Comparison of ENCODE assay signal across 7 cellular contexts in the genomic region with DNA sequence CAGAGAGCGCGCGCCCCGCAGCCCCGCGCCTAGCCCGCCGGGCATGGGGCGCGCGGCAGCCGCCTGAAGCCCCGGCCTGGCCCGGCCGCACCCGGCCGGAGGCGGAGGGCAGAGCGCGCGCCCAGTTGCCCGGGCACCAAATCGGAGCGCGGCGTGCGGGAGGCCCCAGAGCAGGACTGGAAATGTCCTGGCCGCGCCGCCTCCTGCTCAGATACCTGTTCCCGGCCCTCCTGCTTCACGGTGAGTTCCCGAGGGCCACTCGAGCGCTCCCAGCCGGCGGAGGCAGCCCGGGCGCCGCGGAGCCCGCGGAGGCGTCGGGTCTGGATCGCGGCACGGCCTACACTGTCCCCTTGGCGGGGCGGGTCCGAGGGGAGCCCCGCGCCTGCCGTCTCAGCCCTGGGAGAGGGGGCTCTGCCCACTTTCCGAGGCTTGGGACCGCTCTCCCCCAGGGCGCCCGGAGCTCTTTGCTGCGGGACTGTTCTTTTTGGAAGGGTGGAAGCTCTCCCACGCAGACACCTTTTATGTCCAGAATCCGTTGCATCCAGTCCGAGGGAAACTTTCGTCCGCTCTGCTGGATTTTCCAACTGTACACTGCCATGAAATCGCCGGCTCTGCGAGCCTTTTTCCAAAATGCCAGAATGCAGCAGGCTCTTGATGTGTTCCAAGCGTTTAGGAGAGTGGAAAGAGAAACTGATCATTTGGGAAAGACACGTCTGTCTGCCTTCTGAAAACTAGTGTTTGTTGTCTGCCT. TPM values are rescaled to one million over a fixed set of nuclear protein-coding genes. Genes with fewer than 3 reads are reported as not detected.
DNase-seq lines count a peak whose midpoint lies in the region; ATAC-seq lines count a peak whose summit lies in the region.

No MANE protein-coding gene starts in this region.

- no peaks in the 10 kb centered on the region for H3K9me3 Mint-ChIP-seq in activated naive CD8-positive, alpha-beta T cell treated with anti-CD3 and anti-CD28 coated beads, Interleukin-2, amount 50 U/mL, for 24 hours
- H3K9me3 Mint-ChIP-seq in stimulated activated naive CD8-positive, alpha-beta T cell treated with anti-CD3 and anti-CD28 coated beads, Interleukin-15, Interleukin-2, amounts not matched to agents 100 ng/mL and 50 ng/mL, for 24 hours = no peaks in the 10 kb centered on the region

- peaks cover 26% of the 10 kb centered on the region for H3K4me1 ChIP-seq in HUES64 (ENCODE audit: insufficient read depth, low read length)

- H3K4me3 Mint-ChIP-seq in activated naive CD8-positive, alpha-beta T cell treated with anti-CD3 and anti-CD28 coated beads, Interleukin-2, amount 50 U/mL, for 24 hours = peak overlapping the region; percentile 60
- H3K4me3 Mint-ChIP-seq in stimulated activated naive CD8-positive, alpha-beta T cell treated with anti-CD3 and anti-CD28 coated beads, Interleukin-15, Interleukin-2, amounts not matched to agents 100 ng/mL and 50 ng/mL, for 24 hours = peak overlapping the region; percentile 39

- H3K9me3 ChIP-seq in HUES64 (ENCODE audit: insufficient read depth, low read depth, low read length) = no peaks in the 10 kb centered on the region

- peak overlapping the region; percentile 76 for H3K4me3 ChIP-seq in HUES64 (ENCODE audit: low read length)

- H3K27ac Mint-ChIP-seq in activated naive CD8-positive, alpha-beta T cell treated with anti-CD3 and anti-CD28 coated beads, Interleukin-2, amount 50 U/mL, for 24 hours = no peak overlapping the region
- H3K27ac Mint-ChIP-seq in stimulated activated naive CD8-positive, alpha-beta T cell treated with anti-CD3 and anti-CD28 coated beads, Interleukin-15, Interleukin-2, amounts not matched to agents 100 ng/mL and 50 ng/mL, for 24 hours = no peak overlapping the region

- no peak for DNase-seq in activated naive CD8-positive, alpha-beta T cell treated with anti-CD3 and anti-CD28 coated beads, Interleukin-2, amount 50 U/mL, for 24 hours
- DNase-seq in islet precursor cell (peak; percentile 77), pons (ENCODE audit: low spot score) (no peak), NCI-H2081 (lab: John Stamatoyannopoulos, UW) (no peak), NCI-H187 (lab: John Stamatoyannopoulos, UW) (no peak)

- H3K27me3 ChIP-seq in HUES64 (ENCODE audit: insufficient read depth, low read length) = peaks cover 66% of the 10 kb centered on the region

- no peaks in the 10 kb centered on the region for H3K36me3 Mint-ChIP-seq in activated naive CD8-positive, alpha-beta T cell treated with anti-CD3 and anti-CD28 coated beads, Interleukin-2, amount 50 U/mL, for 24 hours (ENCODE audit: low read depth)
- H3K36me3 Mint-ChIP-seq in stimulated activated naive CD8-positive, alpha-beta T cell treated with anti-CD3 and anti-CD28 coated beads, Interleukin-15, Interleukin-2, amounts not matched to agents 100 ng/mL and 50 ng/mL, for 24 hours (ENCODE audit: low read depth) = no peaks in the 10 kb centered on the region

- no peak overlapping the region for H3K27ac ChIP-seq in HUES64 (ENCODE audit: low read depth, low read length)

- peak overlapping the region; percentile 80 for H3K9ac ChIP-seq in HUES64 (ENCODE audit: low read depth, low read length)

- ATAC-seq in activated naive CD8-positive, alpha-beta T cell treated with anti-CD3 and anti-CD28 coated beads, Interleukin-2, amount 50 U/mL, for 24 hours = no peak

- no peaks in the 10 kb centered on the region for H3K36me3 ChIP-seq in HUES64 (ENCODE audit: insufficient read depth, low read length)

- H3K27me3 Mint-ChIP-seq in activated naive CD8-positive, alpha-beta T cell treated with anti-CD3 and anti-CD28 coated beads, Interleukin-2, amount 50 U/mL, for 24 hours = peaks cover 40% of the 10 kb centered on the region
- peaks cover 55% of the 10 kb centered on the region for H3K27me3 Mint-ChIP-seq in stimulated activated naive CD8-positive, alpha-beta T cell treated with anti-CD3 and anti-CD28 coated beads, Interleukin-15, Interleukin-2, amounts not matched to agents 100 ng/mL and 50 ng/mL, for 24 hours

- WGBS in HUES64 = under 1% methylated on average over 69 of the region's 69 CpGs

- peaks cover 4% of the 10 kb centered on the region for H3K4me1 Mint-ChIP-seq in activated naive CD8-positive, alpha-beta T cell treated with anti-CD3 and anti-CD28 coated beads, Interleukin-2, amount 50 U/mL, for 24 hours
- H3K4me1 Mint-ChIP-seq in stimulated activated naive CD8-positive, alpha-beta T cell treated with anti-CD3 and anti-CD28 coated beads, Interleukin-15, Interleukin-2, amounts not matched to agents 100 ng/mL and 50 ng/mL, for 24 hours (ENCODE audit: low read depth) = peaks cover 7% of the 10 kb centered on the region

RNA-seq across cellular contexts. Expression of gene APCDD1, which starts 0.5 kb away (rescaled TPM):
- 16.6 TPM for polyA plus RNA-seq in HUES64 (2013, experiment 1 of 2)
- polyA plus RNA-seq in HUES64 (2013, experiment 2 of 2) = 16.7 TPM
